Comparison of ENCODE assay signal across 1 cellular context in the genomic region with DNA sequence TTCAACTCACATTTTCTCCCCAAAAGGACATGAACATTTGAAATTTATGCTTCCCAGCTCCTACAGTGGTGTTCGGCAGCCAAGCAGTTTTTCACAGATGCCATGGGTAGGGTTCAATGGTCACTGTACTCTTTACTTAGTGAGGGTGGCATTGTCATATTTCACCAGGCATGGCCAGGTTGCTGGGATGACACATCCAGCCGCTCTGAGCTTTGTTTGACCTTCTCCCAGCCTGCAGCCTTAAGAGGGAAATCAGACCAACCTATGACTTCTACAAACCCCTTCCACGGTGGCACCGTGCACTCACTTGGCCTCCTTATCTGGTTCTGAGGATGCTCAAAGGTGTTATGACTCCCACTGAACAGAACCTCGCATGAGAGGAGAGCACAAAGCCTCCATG.
A peak's percentile ranks its signal among the peaks of the same experiment; 100 is the strongest.
TF ChIP-seq lines count a peak whose summit lies in the region.

No MANE protein-coding gene starts in this region.

TF ChIP-seq in HepG2, 621 proteins besides CTCF, POLR2A, EP300 and RAD21 (continued from another document and continues in another):
- TF ChIP-seq, protein P1, sequence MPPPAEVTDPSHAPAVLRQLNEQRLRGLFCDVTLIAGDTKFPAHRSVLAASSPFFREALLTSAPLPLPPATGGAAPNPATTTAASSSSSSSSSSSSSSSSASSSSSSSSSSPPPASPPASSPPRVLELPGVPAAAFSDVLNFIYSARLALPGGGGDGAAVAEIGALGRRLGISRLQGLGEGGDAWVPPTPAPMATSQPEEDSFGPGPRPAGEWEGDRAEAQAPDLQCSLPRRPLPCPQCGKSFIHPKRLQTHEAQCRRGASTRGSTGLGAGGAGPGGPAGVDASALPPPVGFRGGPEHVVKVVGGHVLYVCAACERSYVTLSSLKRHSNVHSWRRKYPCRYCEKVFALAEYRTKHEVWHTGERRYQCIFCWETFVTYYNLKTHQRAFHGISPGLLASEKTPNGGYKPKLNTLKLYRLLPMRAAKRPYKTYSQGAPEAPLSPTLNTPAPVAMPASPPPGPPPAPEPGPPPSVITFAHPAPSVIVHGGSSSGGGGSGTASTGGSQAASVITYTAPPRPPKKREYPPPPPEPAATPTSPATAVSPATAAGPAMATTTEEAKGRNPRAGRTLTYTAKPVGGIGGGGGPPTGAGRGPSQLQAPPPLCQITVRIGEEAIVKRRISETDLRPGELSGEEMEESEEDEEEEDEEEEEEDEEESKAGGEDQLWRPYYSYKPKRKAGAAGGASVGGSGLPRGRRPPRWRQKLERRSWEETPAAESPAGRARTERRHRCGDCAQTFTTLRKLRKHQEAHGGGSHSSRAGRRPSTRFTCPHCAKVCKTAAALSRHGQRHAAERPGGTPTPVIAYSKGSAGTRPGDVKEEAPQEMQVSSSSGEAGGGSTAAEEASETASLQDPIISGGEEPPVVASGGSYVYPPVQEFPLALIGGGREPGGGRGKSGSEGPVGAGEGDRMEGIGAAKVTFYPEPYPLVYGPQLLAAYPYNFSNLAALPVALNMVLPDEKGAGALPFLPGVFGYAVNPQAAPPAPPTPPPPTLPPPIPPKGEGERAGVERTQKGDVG (CRISPR knock-in tag; IDR thresholded peaks at IDR 0.05; ENCODE audit: borderline replicate concordance): peak; percentile 58; the same call in 1 of the 2 replicates
- TF ChIP-seq, protein P2, sequence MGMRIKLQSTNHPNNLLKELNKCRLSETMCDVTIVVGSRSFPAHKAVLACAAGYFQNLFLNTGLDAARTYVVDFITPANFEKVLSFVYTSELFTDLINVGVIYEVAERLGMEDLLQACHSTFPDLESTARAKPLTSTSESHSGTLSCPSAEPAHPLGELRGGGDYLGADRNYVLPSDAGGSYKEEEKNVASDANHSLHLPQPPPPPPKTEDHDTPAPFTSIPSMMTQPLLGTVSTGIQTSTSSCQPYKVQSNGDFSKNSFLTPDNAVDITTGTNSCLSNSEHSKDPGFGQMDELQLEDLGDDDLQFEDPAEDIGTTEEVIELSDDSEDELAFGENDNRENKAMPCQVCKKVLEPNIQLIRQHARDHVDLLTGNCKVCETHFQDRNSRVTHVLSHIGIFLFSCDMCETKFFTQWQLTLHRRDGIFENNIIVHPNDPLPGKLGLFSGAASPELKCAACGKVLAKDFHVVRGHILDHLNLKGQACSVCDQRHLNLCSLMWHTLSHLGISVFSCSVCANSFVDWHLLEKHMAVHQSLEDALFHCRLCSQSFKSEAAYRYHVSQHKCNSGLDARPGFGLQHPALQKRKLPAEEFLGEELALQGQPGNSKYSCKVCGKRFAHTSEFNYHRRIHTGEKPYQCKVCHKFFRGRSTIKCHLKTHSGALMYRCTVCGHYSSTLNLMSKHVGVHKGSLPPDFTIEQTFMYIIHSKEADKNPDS (CRISPR knock-in tag; IDR thresholded peaks at IDR 0.05): no peak
- TF ChIP-seq RFXAP (CRISPR knock-in tag; IDR thresholded peaks at IDR 0.05; ENCODE audit: borderline replicate concordance) (no peak), ZSCAN30 (CRISPR knock-in tag; IDR thresholded peaks at IDR 0.05) (no peak), NR2F2 (IDR thresholded peaks at IDR 0.05; ENCODE audit: borderline replicate concordance, low read depth) (no peak), SRF (IDR thresholded peaks at IDR 0.05; ENCODE audit: low read depth, low read length) (no peak), XRCC5 (optimal IDR thresholded peaks at IDR 0.05; ENCODE audit: low read length) (no peak), ERF (CRISPR knock-in tag; IDR thresholded peaks at IDR 0.05) (no peak; the same call in 1 of the 2 replicates), SSRP1 (CRISPR knock-in tag; IDR thresholded peaks at IDR 0.05) (no peak), ZNF33A (CRISPR knock-in tag; IDR thresholded peaks at IDR 0.05; ENCODE audit: borderline replicate concordance) (no peak), ZNF619 (CRISPR knock-in tag; IDR thresholded peaks at IDR 0.05) (0 out of 2 replicates have a peak, but pooled peaks have one; percentile 55), KDM6A (CRISPR knock-in tag; IDR thresholded peaks at IDR 0.05; ENCODE audit: low read depth) (peak; percentile 80), ZFP90 (CRISPR knock-in tag; IDR thresholded peaks at IDR 0.05; ENCODE audit: borderline replicate concordance) (no peak), SALL1 (CRISPR knock-in tag; IDR thresholded peaks at IDR 0.05) (peak; percentile 66), ZNF761 (CRISPR knock-in tag; conservative IDR thresholded peaks at IDR 0.05) (no peak), ZNF781 (CRISPR knock-in tag; IDR thresholded peaks at IDR 0.05; ENCODE audit: borderline replicate concordance, not compliant biosample characterization) (no peak), ZBTB7B (CRISPR knock-in tag; IDR thresholded peaks at IDR 0.05) (0 out of 2 replicates have a peak, but pooled peaks have one; percentile 23), SP1 (IDR thresholded peaks at IDR 0.05) (no peak), SP1 (CRISPR knock-in tag; IDR thresholded peaks at IDR 0.05) (no peak), AGO2 (optimal IDR thresholded peaks at IDR 0.05; ENCODE audit: low read depth, low read length) (no peak)
- TF ChIP-seq, protein P3, sequence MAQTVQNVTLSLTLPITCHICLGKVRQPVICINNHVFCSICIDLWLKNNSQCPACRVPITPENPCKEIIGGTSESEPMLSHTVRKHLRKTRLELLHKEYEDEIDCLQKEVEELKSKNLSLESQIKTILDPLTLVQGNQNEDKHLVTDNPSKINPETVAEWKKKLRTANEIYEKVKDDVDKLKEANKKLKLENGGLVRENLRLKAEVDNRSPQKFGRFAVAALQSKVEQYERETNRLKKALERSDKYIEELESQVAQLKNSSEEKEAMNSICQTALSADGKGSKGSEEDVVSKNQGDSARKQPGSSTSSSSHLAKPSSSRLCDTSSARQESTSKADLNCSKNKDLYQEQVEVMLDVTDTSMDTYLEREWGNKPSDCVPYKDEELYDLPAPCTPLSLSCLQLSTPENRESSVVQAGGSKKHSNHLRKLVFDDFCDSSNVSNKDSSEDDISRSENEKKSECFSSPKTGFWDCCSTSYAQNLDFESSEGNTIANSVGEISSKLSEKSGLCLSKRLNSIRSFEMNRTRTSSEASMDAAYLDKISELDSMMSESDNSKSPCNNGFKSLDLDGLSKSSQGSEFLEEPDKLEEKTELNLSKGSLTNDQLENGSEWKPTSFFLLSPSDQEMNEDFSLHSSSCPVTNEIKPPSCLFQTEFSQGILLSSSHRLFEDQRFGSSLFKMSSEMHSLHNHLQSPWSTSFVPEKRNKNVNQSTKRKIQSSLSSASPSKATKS (CRISPR knock-in tag; IDR thresholded peaks at IDR 0.05): no peak
- TF ChIP-seq, protein P4, sequence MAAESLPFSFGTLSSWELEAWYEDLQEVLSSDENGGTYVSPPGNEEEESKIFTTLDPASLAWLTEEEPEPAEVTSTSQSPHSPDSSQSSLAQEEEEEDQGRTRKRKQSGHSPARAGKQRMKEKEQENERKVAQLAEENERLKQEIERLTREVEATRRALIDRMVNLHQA (CRISPR knock-in tag; IDR thresholded peaks at IDR 0.05): no peak
- TF ChIP-seq, protein P5, sequence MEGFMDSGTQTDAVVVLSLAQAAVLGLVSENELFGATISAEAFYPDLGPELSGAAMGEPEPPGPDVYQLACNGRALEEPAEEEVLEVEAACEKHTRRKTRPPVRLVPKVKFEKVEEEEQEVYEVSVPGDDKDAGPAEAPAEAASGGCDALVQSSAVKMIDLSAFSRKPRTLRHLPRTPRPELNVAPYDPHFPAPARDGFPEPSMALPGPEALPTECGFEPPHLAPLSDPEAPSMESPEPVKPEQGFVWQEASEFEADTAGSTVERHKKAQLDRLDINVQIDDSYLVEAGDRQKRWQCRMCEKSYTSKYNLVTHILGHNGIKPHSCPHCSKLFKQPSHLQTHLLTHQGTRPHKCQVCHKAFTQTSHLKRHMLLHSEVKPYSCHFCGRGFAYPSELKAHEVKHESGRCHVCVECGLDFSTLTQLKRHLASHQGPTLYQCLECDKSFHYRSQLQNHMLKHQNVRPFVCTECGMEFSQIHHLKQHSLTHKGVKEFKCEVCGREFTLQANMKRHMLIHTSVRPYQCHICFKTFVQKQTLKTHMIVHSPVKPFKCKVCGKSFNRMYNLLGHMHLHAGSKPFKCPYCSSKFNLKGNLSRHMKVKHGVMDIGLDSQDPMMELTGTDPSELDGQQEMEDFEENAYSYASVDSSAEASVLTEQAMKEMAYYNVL (CRISPR knock-in tag; IDR thresholded peaks at IDR 0.05; ENCODE audit: borderline replicate concordance): no peak
- TF ChIP-seq, protein P6, sequence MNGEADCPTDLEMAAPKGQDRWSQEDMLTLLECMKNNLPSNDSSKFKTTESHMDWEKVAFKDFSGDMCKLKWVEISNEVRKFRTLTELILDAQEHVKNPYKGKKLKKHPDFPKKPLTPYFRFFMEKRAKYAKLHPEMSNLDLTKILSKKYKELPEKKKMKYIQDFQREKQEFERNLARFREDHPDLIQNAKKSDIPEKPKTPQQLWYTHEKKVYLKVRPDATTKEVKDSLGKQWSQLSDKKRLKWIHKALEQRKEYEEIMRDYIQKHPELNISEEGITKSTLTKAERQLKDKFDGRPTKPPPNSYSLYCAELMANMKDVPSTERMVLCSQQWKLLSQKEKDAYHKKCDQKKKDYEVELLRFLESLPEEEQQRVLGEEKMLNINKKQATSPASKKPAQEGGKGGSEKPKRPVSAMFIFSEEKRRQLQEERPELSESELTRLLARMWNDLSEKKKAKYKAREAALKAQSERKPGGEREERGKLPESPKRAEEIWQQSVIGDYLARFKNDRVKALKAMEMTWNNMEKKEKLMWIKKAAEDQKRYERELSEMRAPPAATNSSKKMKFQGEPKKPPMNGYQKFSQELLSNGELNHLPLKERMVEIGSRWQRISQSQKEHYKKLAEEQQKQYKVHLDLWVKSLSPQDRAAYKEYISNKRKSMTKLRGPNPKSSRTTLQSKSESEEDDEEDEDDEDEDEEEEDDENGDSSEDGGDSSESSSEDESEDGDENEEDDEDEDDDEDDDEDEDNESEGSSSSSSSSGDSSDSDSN (CRISPR knock-in tag; IDR thresholded peaks at IDR 0.05): no peak
- TF ChIP-seq, protein P7, sequence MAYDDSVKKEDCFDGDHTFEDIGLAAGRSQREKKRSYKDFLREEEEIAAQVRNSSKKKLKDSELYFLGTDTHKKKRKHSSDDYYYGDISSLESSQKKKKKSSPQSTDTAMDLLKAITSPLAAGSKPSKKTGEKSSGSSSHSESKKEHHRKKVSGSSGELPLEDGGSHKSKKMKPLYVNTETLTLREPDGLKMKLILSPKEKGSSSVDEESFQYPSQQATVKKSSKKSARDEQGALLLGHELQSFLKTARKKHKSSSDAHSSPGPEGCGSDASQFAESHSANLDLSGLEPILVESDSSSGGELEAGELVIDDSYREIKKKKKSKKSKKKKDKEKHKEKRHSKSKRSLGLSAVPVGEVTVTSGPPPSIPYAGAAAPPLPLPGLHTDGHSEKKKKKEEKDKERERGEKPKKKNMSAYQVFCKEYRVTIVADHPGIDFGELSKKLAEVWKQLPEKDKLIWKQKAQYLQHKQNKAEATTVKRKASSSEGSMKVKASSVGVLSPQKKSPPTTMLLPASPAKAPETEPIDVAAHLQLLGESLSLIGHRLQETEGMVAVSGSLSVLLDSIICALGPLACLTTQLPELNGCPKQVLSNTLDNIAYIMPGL (CRISPR knock-in tag; IDR thresholded peaks at IDR 0.05; ENCODE audit: borderline replicate concordance in 1 of 2, low read depth in 1 of 2): no peak
- TF ChIP-seq, protein P8, sequence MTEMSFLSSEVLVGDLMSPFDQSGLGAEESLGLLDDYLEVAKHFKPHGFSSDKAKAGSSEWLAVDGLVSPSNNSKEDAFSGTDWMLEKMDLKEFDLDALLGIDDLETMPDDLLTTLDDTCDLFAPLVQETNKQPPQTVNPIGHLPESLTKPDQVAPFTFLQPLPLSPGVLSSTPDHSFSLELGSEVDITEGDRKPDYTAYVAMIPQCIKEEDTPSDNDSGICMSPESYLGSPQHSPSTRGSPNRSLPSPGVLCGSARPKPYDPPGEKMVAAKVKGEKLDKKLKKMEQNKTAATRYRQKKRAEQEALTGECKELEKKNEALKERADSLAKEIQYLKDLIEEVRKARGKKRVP (CRISPR knock-in tag; IDR thresholded peaks at IDR 0.05): no peak
- TF ChIP-seq, protein P9, sequence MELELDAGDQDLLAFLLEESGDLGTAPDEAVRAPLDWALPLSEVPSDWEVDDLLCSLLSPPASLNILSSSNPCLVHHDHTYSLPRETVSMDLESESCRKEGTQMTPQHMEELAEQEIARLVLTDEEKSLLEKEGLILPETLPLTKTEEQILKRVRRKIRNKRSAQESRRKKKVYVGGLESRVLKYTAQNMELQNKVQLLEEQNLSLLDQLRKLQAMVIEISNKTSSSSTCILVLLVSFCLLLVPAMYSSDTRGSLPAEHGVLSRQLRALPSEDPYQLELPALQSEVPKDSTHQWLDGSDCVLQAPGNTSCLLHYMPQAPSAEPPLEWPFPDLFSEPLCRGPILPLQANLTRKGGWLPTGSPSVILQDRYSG (CRISPR knock-in tag; IDR thresholded peaks at IDR 0.05): no peak
- TF ChIP-seq, protein P10, sequence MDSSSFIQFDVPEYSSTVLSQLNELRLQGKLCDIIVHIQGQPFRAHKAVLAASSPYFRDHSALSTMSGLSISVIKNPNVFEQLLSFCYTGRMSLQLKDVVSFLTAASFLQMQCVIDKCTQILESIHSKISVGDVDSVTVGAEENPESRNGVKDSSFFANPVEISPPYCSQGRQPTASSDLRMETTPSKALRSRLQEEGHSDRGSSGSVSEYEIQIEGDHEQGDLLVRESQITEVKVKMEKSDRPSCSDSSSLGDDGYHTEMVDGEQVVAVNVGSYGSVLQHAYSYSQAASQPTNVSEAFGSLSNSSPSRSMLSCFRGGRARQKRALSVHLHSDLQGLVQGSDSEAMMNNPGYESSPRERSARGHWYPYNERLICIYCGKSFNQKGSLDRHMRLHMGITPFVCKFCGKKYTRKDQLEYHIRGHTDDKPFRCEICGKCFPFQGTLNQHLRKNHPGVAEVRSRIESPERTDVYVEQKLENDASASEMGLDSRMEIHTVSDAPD (CRISPR knock-in tag; IDR thresholded peaks at IDR 0.05): no peak
- TF ChIP-seq, protein P11, sequence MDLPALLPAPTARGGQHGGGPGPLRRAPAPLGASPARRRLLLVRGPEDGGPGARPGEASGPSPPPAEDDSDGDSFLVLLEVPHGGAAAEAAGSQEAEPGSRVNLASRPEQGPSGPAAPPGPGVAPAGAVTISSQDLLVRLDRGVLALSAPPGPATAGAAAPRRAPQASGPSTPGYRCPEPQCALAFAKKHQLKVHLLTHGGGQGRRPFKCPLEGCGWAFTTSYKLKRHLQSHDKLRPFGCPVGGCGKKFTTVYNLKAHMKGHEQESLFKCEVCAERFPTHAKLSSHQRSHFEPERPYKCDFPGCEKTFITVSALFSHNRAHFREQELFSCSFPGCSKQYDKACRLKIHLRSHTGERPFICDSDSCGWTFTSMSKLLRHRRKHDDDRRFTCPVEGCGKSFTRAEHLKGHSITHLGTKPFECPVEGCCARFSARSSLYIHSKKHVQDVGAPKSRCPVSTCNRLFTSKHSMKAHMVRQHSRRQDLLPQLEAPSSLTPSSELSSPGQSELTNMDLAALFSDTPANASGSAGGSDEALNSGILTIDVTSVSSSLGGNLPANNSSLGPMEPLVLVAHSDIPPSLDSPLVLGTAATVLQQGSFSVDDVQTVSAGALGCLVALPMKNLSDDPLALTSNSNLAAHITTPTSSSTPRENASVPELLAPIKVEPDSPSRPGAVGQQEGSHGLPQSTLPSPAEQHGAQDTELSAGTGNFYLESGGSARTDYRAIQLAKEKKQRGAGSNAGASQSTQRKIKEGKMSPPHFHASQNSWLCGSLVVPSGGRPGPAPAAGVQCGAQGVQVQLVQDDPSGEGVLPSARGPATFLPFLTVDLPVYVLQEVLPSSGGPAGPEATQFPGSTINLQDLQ (CRISPR knock-in tag; IDR thresholded peaks at IDR 0.05): no peak
- TF ChIP-seq, protein P12, sequence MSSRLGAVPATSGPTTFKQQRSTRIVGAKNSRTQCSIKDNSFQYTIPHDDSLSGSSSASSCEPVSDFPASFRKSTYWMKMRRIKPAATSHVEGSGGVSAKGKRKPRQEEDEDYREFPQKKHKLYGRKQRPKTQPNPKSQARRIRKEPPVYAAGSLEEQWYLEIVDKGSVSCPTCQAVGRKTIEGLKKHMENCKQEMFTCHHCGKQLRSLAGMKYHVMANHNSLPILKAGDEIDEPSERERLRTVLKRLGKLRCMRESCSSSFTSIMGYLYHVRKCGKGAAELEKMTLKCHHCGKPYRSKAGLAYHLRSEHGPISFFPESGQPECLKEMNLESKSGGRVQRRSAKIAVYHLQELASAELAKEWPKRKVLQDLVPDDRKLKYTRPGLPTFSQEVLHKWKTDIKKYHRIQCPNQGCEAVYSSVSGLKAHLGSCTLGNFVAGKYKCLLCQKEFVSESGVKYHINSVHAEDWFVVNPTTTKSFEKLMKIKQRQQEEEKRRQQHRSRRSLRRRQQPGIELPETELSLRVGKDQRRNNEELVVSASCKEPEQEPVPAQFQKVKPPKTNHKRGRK (CRISPR knock-in tag; IDR thresholded peaks at IDR 0.05): no peak
